ENCODE assay signal across 1 cellular context in genomic region chr20:57583289-57584257, GRCh38.
TF ChIP-seq lines count a peak whose summit lies in the region.

No MANE protein-coding gene starts in this region.

TF ChIP-seq in IMR-90, 13 proteins besides CTCF, POLR2A, EP300 and RAD21:
- no peak for TF ChIP-seq SMC3 (IDR thresholded peaks at IDR 0.05; ENCODE audit: low read depth, low read length)
- no peak for TF ChIP-seq FOS (IDR thresholded peaks at IDR 0.05; ENCODE audit: low read depth, low read length)
- TF ChIP-seq RCOR1 (IDR thresholded peaks at IDR 0.05; ENCODE audit: insufficient replicate concordance, low read length): no peak
- no peak for TF ChIP-seq CEBPB (IDR thresholded peaks at IDR 0.05; ENCODE audit: low read depth, low read length)
- no peak for TF ChIP-seq MAZ (IDR thresholded peaks at IDR 0.05; ENCODE audit: borderline replicate concordance, low read depth, low read length)
- TF ChIP-seq BHLHE40 (IDR thresholded peaks at IDR 0.05; ENCODE audit: low read depth, low read length): no peak
- no peak for TF ChIP-seq CHD1 (IDR thresholded peaks at IDR 0.05; ENCODE audit: low read depth, low read length)
- TF ChIP-seq USF2 (IDR thresholded peaks at IDR 0.05; ENCODE audit: low read depth, low read length): no peak
- no peak for TF ChIP-seq NFE2L2 (IDR thresholded peaks at IDR 0.05; ENCODE audit: low read depth, low read length)
- TF ChIP-seq MXI1 (IDR thresholded peaks at IDR 0.05; ENCODE audit: borderline replicate concordance, low read depth, low read length): no peak
- TF ChIP-seq ELK1 (IDR thresholded peaks at IDR 0.05; ENCODE audit: borderline replicate concordance, low read depth, low read length): no peak
- no peak for TF ChIP-seq MAFK (IDR thresholded peaks at IDR 0.05; ENCODE audit: low read depth, low read length)
- TF ChIP-seq RFX5 (IDR thresholded peaks at IDR 0.05; ENCODE audit: low read depth, low read length): no peak
TF ChIP-seq in IMR-90: peak in this region for 0.
